23 cellular contexts compared by ENCODE assay signal in genomic region chr3:37701729-37702128, GRCh38.
"Had no signal": no experiment of that assay in that cellular context is flagged by ENCODE, and none has a peak within 500 bp of the region (broad histone marks: within the 10 kb centered on the region; RNA-seq: fewer than 3 reads in every experiment).

No MANE protein-coding gene starts in this region.

- H3K9me3 ChIP-seq: body of pancreas, colonic mucosa, transverse colon, vagina had no signal

- H3K4me1 Mint-ChIP-seq: activated CD4-positive, alpha-beta T cell treated with anti-CD3 and anti-CD28 coated beads, Interleukin-2, amount 10 ng/mL, durations not matched to agents 24 days and 14 days; activated naive CD8-positive, alpha-beta T cell treated with anti-CD3 and anti-CD28 coated beads, Interleukin-2, amount 10 ng/mL, durations not matched to agents 7 days and 5 days; activated T-helper 17 cell treated with anti-CD3 and anti-CD28 coated beads, Interleukin-2, amount 50 U/mL, for 72 hours had no signal

- H3K4me3 Mint-ChIP-seq: activated CD4-positive, alpha-beta T cell treated with anti-CD3 and anti-CD28 coated beads, Interleukin-2, amount 10 ng/mL, durations not matched to agents 24 days and 14 days; activated CD8-positive, alpha-beta T cell treated with anti-CD3 and anti-CD28 coated beads for 36 hours; activated naive CD8-positive, alpha-beta T cell treated with anti-CD3 and anti-CD28 coated beads, Interleukin-2, amount 10 ng/mL, durations not matched to agents 7 days and 5 days; activated T-helper 17 cell treated with anti-CD3 and anti-CD28 coated beads, Interleukin-2, amount 50 U/mL, for 72 hours; nephron progenitor cell; stimulated activated naive CD8-positive, alpha-beta T cell treated with anti-CD3 and anti-CD28 coated beads, Interleukin-15, Interleukin-2, amounts not matched to agents 100 ng/mL and 50 ng/mL, for 24 hours had no signal

- H3K27ac ChIP-seq: body of pancreas, colonic mucosa, transverse colon, vagina had no signal

- H3K4me1 ChIP-seq: body of pancreas, colonic mucosa, transverse colon, vagina had no signal

- H3K4me3 ChIP-seq: body of pancreas, colonic mucosa, lung, transverse colon, vagina had no signal

- H3K36me3 Mint-ChIP-seq: activated naive CD8-positive, alpha-beta T cell treated with anti-CD3 and anti-CD28 coated beads, Interleukin-2, amount 10 ng/mL, durations not matched to agents 7 days and 5 days had no signal

- H3K36me3 ChIP-seq: colonic mucosa, transverse colon, vagina had no signal

- FAIRE-seq: kidney had no signal

- H3K27me3 ChIP-seq: body of pancreas, colonic mucosa, transverse colon, vagina had no signal

- H3K27ac Mint-ChIP-seq: activated CD4-positive, alpha-beta T cell treated with anti-CD3 and anti-CD28 coated beads, Interleukin-2, amount 10 ng/mL, durations not matched to agents 24 days and 14 days; activated CD8-positive, alpha-beta T cell treated with anti-CD3 and anti-CD28 coated beads for 36 hours; activated naive CD8-positive, alpha-beta T cell treated with anti-CD3 and anti-CD28 coated beads, Interleukin-2, amount 10 ng/mL, durations not matched to agents 7 days and 5 days; activated T-helper 17 cell treated with anti-CD3 and anti-CD28 coated beads, Interleukin-2, amount 50 U/mL, for 72 hours; stimulated activated naive CD8-positive, alpha-beta T cell treated with anti-CD3 and anti-CD28 coated beads, Interleukin-15, Interleukin-2, amounts not matched to agents 100 ng/mL and 50 ng/mL, for 24 hours had no signal

- H3K9me3 Mint-ChIP-seq: activated CD4-positive, alpha-beta T cell treated with anti-CD3 and anti-CD28 coated beads, Interleukin-2, amount 10 ng/mL, durations not matched to agents 24 days and 14 days; activated CD8-positive, alpha-beta T cell treated with anti-CD3 and anti-CD28 coated beads for 36 hours; activated naive CD8-positive, alpha-beta T cell treated with anti-CD3 and anti-CD28 coated beads, Interleukin-2, amount 10 ng/mL, durations not matched to agents 7 days and 5 days; nephron progenitor cell; stimulated activated naive CD8-positive, alpha-beta T cell treated with anti-CD3 and anti-CD28 coated beads, Interleukin-15, Interleukin-2, amounts not matched to agents 100 ng/mL and 50 ng/mL, for 24 hours had no signal

- DNase-seq: activated CD4-positive, alpha-beta T cell treated with anti-CD3 and anti-CD28 coated beads, Interleukin-2, amount 10 ng/mL, durations not matched to agents 24 days and 14 days; activated CD8-positive, alpha-beta T cell treated with anti-CD3 and anti-CD28 coated beads for 36 hours; activated naive CD4-positive, alpha-beta T cell treated with Interleukin-2 at 50 U/mL for 16 hours; activated naive CD8-positive, alpha-beta T cell treated with anti-CD3 and anti-CD28 coated beads, Interleukin-2, amount 10 ng/mL, durations not matched to agents 7 days and 5 days; activated T-cell treated with anti-CD3 and anti-CD28 coated beads, Interleukin-2, amount 50 U/mL, for 1 hour; amygdala; body of pancreas; central memory CD4-positive, alpha-beta T cell; colonic mucosa; erythroblast; foreskin melanocyte; kidney; nephron progenitor cell; nucleus accumbens; posterior cingulate gyrus; stimulated activated CD4-positive, alpha-beta T cell treated with anti-CD3 and anti-CD28 coated beads, Interleukin-12 subunit alpha, Interleukin-12 subunit beta, amount 100 ng/mL, for 4 hours; stimulated activated CD4-positive, alpha-beta T cell treated with anti-CD3 and anti-CD28 coated beads, Interleukin-2, amount 100 ng/mL, for 24 hours; T-helper 9 cell; transverse colon had no signal
